In genomic region chr12:56271031-56271430, GRCh38 we compare ENCODE assay signal across 9 cellular contexts. TPM values are rescaled to one million over a fixed set of nuclear protein-coding genes. Genes with fewer than 3 reads are reported as not detected.
A peak's percentile ranks its signal among the peaks of the same experiment; 100 is the strongest.
DNase-seq lines count a peak whose midpoint lies in the region; ATAC-seq and TF ChIP-seq lines count a peak whose summit lies in the region.
"Had no signal": no experiment of that assay in that cellular context is flagged by ENCODE, and none has a peak within 500 bp of the region (broad histone marks: within the 10 kb centered on the region; RNA-seq: fewer than 3 reads in every experiment).

No MANE protein-coding gene starts in this region.

- intact Hi-C loops in heart left ventricle (cut with DNase I), result no loop called here

- no peak overlapping the region for H3K27ac Mint-ChIP-seq in stimulated activated naive CD8-positive, alpha-beta T cell treated with anti-CD3 and anti-CD28 coated beads, Interleukin-15, amount 100 ng/mL, for 72 hours
- no peak overlapping the region for H3K27ac Mint-ChIP-seq in activated CD8-positive, alpha-beta memory T cell treated with anti-CD3 and anti-CD28 coated beads, Interleukin-2, amount 10 ng/mL, durations not matched to agents 7 days and 5 days

- peaks cover 7 to 75% (median 68%) of the 10 kb centered on the region in 9 donors for H3K36me3 ChIP-seq in heart left ventricle

- CTCF ChIA-PET in activated CD8-positive, alpha-beta memory T cell treated with anti-CD3 and anti-CD28 coated beads, Interleukin-2, amount 10 ng/mL, durations not matched to agents 7 days and 5 days (lab: Charles Lee), result interaction anchor here (1.0 to 6.0 kb wide), 2 partner anchors 13 to 82 kb away, joined by 4 to 45 read pairs; partner anchors contain the start of genes ANKRD52 and SMARCC2

- peak overlapping the region; percentile 83 for H3K27ac ChIP-seq in 22Rv1
- H3K27ac ChIP-seq in heart left ventricle, result peak overlapping the region; percentile 66 to 99 (median 82)

- peaks cover 0 to 50% (median 15%) of the 10 kb centered on the region in 12 donors for H3K4me1 ChIP-seq in heart left ventricle

- H3K4me3 ChIP-seq in GM12864 (ENCODE audit: low read depth, low read length), result no peak overlapping the region
- H3K4me3 ChIP-seq in heart left ventricle, result no peak overlapping the region

- H3K9me3 ChIP-seq in heart left ventricle, result no peaks in the 10 kb centered on the region

- WGBS in heart left ventricle, 4 donors, result 0 to 17% (median 14%) methylated on average over 1 of the region's 1 CpG

- H3K27me3 Mint-ChIP-seq in stimulated activated naive CD8-positive, alpha-beta T cell treated with anti-CD3 and anti-CD28 coated beads, Interleukin-15, amount 100 ng/mL, for 72 hours, result no peaks in the 10 kb centered on the region
- no peaks in the 10 kb centered on the region for H3K27me3 Mint-ChIP-seq in activated CD8-positive, alpha-beta memory T cell treated with anti-CD3 and anti-CD28 coated beads, Interleukin-2, amount 10 ng/mL, durations not matched to agents 7 days and 5 days

- H3K9me3 Mint-ChIP-seq in stimulated activated naive CD8-positive, alpha-beta T cell treated with anti-CD3 and anti-CD28 coated beads, Interleukin-15, amount 100 ng/mL, for 72 hours, result no peaks in the 10 kb centered on the region
- H3K9me3 Mint-ChIP-seq in activated CD8-positive, alpha-beta memory T cell treated with anti-CD3 and anti-CD28 coated beads, Interleukin-2, amount 10 ng/mL, durations not matched to agents 7 days and 5 days (ENCODE audit: low read depth), result no peaks in the 10 kb centered on the region

- DNase-seq in GM12864 (ENCODE audit: low read depth), result no peak
- DNase-seq in RPMI8226, result peak; percentile 26
- peak in 2 of 5 donors; percentile 18 to 29 for DNase-seq in heart left ventricle
- DNase-seq in stimulated activated naive CD8-positive, alpha-beta T cell treated with anti-CD3 and anti-CD28 coated beads, Interleukin-15, amount 100 ng/mL, for 72 hours, result no peak
- DNase-seq in NOMO-1 treated with DMSO at 0.1 percent for 48 hours (lab: John Stamatoyannopoulos, UW; ENCODE audit: unreplicated experiment), result no peak
- no peak for DNase-seq in activated CD8-positive, alpha-beta memory T cell treated with anti-CD3 and anti-CD28 coated beads, Interleukin-2, amount 10 ng/mL, durations not matched to agents 7 days and 5 days
- DNase-seq: left colon had no signal

- H3K4me1 Mint-ChIP-seq in stimulated activated naive CD8-positive, alpha-beta T cell treated with anti-CD3 and anti-CD28 coated beads, Interleukin-15, amount 100 ng/mL, for 72 hours, result peaks cover 22% of the 10 kb centered on the region
- H3K4me1 Mint-ChIP-seq in activated CD8-positive, alpha-beta memory T cell treated with anti-CD3 and anti-CD28 coated beads, Interleukin-2, amount 10 ng/mL, durations not matched to agents 7 days and 5 days, result peaks cover 16% of the 10 kb centered on the region

- ATAC-seq in heart left ventricle (peak; percentile 61 to 81 (median 70)), GM21723 (IDR thresholded peaks at IDR 0.05; ENCODE audit: unreplicated experiment) (no peak)
- no peak for ATAC-seq in stimulated activated naive CD8-positive, alpha-beta T cell treated with anti-CD3 and anti-CD28 coated beads, Interleukin-15, amount 100 ng/mL, for 72 hours
- ATAC-seq in activated CD8-positive, alpha-beta memory T cell treated with anti-CD3 and anti-CD28 coated beads, Interleukin-2, amount 10 ng/mL, durations not matched to agents 7 days and 5 days, result no peak
- ATAC-seq: left colon had no signal

- no peaks in the 10 kb centered on the region for H3K27me3 ChIP-seq in heart left ventricle

- TF ChIP-seq CTCF in 22Rv1 (IDR thresholded peaks at IDR 0.05), result peak; percentile 69
- TF ChIP-seq CTCF in GM12864 (IDR thresholded peaks at IDR 0.05; ENCODE audit: low read depth, low read length, missing control alignments), result peak; percentile 50
- TF ChIP-seq CTCF in heart left ventricle (IDR thresholded peaks at IDR 0.05), result peak in 7 of 12 donors; percentile 11 to 50 (median 38)

- peak in 1 of 2 donors; percentile 39 for TF ChIP-seq POLR2A in heart left ventricle (IDR thresholded peaks at IDR 0.05)

- peaks cover 26% of the 10 kb centered on the region for H3K36me3 Mint-ChIP-seq in activated CD8-positive, alpha-beta memory T cell treated with anti-CD3 and anti-CD28 coated beads, Interleukin-2, amount 10 ng/mL, durations not matched to agents 7 days and 5 days

- H3K4me3 Mint-ChIP-seq in stimulated activated naive CD8-positive, alpha-beta T cell treated with anti-CD3 and anti-CD28 coated beads, Interleukin-15, amount 100 ng/mL, for 72 hours, result no peak overlapping the region
- no peak overlapping the region for H3K4me3 Mint-ChIP-seq in activated CD8-positive, alpha-beta memory T cell treated with anti-CD3 and anti-CD28 coated beads, Interleukin-2, amount 10 ng/mL, durations not matched to agents 7 days and 5 days

RNA-seq across cellular contexts. Expression of gene COQ10A, which starts 4.3 kb away (rescaled TPM):
- total RNA-seq in heart left ventricle, result 100 to 1,000 TPM in 7 of 9 donors, 10 to 100 TPM in 2; 45.7 to 250 (median 129) TPM
- polyA plus RNA-seq in heart left ventricle, result 100 to 1,000 TPM in 1 of 2 donors, 10 to 100 TPM in 1; 89.2 to 249 TPM
- total RNA-seq in activated CD8-positive, alpha-beta memory T cell treated with anti-CD3 and anti-CD28 coated beads, Interleukin-2, amount 10 ng/mL, durations not matched to agents 7 days and 5 days, result 10 to 100 TPM; 16.0 to 17.4 TPM

RNA-seq across cellular contexts. Expression of gene ANKRD52, which starts 12.8 kb away (rescaled TPM):
- total RNA-seq in heart left ventricle, result 10 to 100 TPM; 19.3 to 40.6 (median 28.0) TPM
- 10 to 100 TPM; 12.2 to 36.7 TPM for polyA plus RNA-seq in heart left ventricle
- 10 to 100 TPM; 66.9 to 68.3 TPM for total RNA-seq in activated CD8-positive, alpha-beta memory T cell treated with anti-CD3 and anti-CD28 coated beads, Interleukin-2, amount 10 ng/mL, durations not matched to agents 7 days and 5 days

RNA-seq across cellular contexts. Expression of gene CS, which starts 29.1 kb away (rescaled TPM):
- 100 to 1,000 TPM; 489 to 866 (median 662) TPM for total RNA-seq in heart left ventricle
- 100 to 1,000 TPM; 165 to 291 TPM for polyA plus RNA-seq in heart left ventricle
- 100 to 1,000 TPM; 174 to 242 TPM for total RNA-seq in activated CD8-positive, alpha-beta memory T cell treated with anti-CD3 and anti-CD28 coated beads, Interleukin-2, amount 10 ng/mL, durations not matched to agents 7 days and 5 days

RNA-seq across cellular contexts. Expression of gene SLC39A5, which starts 41.2 kb away (rescaled TPM):
- not detected for total RNA-seq in heart left ventricle
- polyA plus RNA-seq in heart left ventricle, result under 1 TPM in 1 of 2 donors, not detected in 1; 0.12 TPM
- total RNA-seq in activated CD8-positive, alpha-beta memory T cell treated with anti-CD3 and anti-CD28 coated beads, Interleukin-2, amount 10 ng/mL, durations not matched to agents 7 days and 5 days, result under 1 TPM; 0.87 to 0.96 TPM

RNA-seq across cellular contexts. Expression of gene CNPY2, which starts 44.8 kb away (rescaled TPM):
- 10 to 100 TPM; 26.8 to 61.0 (median 35.6) TPM for total RNA-seq in heart left ventricle
- 10 to 100 TPM; 64.2 to 67.3 TPM for polyA plus RNA-seq in heart left ventricle
- 100 to 1,000 TPM; 110 to 161 TPM for total RNA-seq in activated CD8-positive, alpha-beta memory T cell treated with anti-CD3 and anti-CD28 coated beads, Interleukin-2, amount 10 ng/mL, durations not matched to agents 7 days and 5 days

Comparison
In these comparisons a context has a peak if more than half of its experiments do, and no peak if none do; other contexts are left out.
1. ATAC-seq: peak in heart left ventricle (4 of 4); none in stimulated activated naive CD8-positive, alpha-beta T cell treated with anti-CD3 and anti-CD28 coated beads, Interleukin-15, amount 100 ng/mL, for 72 hours (single experiment), GM21723 (single experiment) and activated CD8-positive, alpha-beta memory T cell treated with anti-CD3 and anti-CD28 coated beads, Interleukin-2, amount 10 ng/mL, durations not matched to agents 7 days and 5 days (single experiment).
2. Peak in every context shown above with its lines, with median percentiles within 50 percentile points of each other: CTCF ChIP-seq.